ENCODE assay signal across 8 cellular contexts in the genomic region with DNA sequence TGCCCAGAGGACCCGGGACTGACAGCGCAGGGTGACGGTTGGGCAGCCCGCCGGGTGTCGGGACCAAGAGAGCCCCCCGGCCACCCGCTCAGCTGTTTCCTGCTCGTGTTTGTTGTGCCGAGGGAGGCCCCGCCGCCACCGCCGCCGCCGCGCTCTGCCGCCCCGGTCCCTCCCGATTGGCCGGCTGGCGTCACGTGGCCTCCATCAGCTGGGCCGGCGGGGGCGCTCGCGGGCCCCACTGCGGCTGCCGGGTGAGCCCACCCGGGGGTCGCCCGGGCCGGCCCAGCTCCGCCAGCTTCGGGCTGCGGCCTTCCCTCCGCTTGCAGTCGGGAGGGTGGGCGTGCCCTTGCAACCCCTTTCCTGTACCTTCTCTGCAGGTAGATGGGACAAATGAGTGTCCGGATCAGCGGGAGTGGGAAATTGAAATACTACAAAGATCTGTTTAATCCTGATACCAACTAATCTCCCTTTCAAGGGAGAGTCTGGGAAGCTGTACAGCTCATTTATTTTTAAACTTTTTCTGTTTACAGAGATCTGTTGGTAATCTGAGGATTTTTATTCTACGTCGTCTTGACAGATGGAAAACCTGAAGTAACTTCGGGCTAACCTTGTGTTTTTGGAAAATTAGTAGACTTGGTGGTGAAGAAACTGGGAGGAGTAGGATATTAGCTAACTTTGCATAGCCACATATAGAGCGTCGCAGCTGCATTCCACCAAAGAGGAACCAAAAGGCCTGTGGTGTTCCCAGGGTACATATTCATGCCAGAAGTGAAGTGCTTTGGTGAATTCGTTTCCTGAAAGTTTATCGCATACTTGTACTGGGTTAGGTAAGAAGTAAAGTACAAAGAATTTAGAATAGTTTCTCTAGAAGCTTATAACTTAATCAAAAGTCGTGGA. TPM values are rescaled to one million over a fixed set of nuclear protein-coding genes. Genes with fewer than 3 reads are reported as not detected.
DNase-seq lines count a peak whose midpoint lies in the region; ATAC-seq and TF ChIP-seq lines count a peak whose summit lies in the region.

No MANE protein-coding gene starts in this region.

- H3K4me3 ChIP-seq in HL-60 (replicated peaks; ENCODE audit: insufficient read depth, low read length) = peak overlapping the region; percentile 83
- peak overlapping the region; percentile 75 to 83 for H3K4me3 ChIP-seq in Panc1 (ENCODE audit: low read depth in 2 of 2, low read length in 2 of 2)

- in situ Hi-C loops in Panc1 (cut with HindIII; ENCODE audit: low pct_unique_long_range_greater_than_20kb, low sequenced_read_pairs) = no loop called here

- no peaks in the 10 kb centered on the region for H3K27me3 ChIP-seq in HL-60 (ENCODE audit: insufficient read depth, poor library complexity, severe bottlenecking)
- no peaks in the 10 kb centered on the region; the same call in 1 of the 2 replicates for H3K27me3 ChIP-seq in Panc1 (ENCODE audit: control insufficient read depth, insufficient read depth, low read length)

- H3K4me1 ChIP-seq in Panc1 (ENCODE audit: control insufficient read depth, insufficient read depth, low read length) = peaks cover 32% of the 10 kb centered on the region

- ATAC-seq in GM19035 (IDR thresholded peaks at IDR 0.05; ENCODE audit: unreplicated experiment) (peak; percentile 23), Panc1 (peak; percentile 59)
- peak; percentile 21 to 46 for ATAC-seq in natural killer cell treated with Interleukin-12 subunit alpha and Interleukin-12 subunit beta and Interleukin-15 and Interleukin-18, amount 100 ng/mL, for 72 hours
- ATAC-seq in stimulated activated naive CD8-positive, alpha-beta T cell treated with anti-CD3 and anti-CD28 coated beads, Interleukin-15, Interleukin-2, amounts not matched to agents 100 U/mL and 50 U/mL, for 24 hours = no peak

- BruUV-seq in Panc1 (replicated peaks; lab: Mats Ljungman, UMichigan) = no TSS peak

- DNase-seq in AG09319 (ENCODE audit: extremely low read depth, low read depth) (peak; percentile 14), HL-60 (ENCODE audit: low read depth in 1 of 2, low spot score in 1 of 2) (peak; percentile 56 to 79), Panc1 (ENCODE audit: low read depth, low spot score) (no peak), fibroblast of peridontal ligament (ENCODE audit: extremely low read depth) (peak; percentile 38)
- DNase-seq in activated T-helper 2 cell treated with anti-CD3 and anti-CD28 coated beads, Interferon-gamma antibody, Interleukin-2, Interleukin-4, amounts not matched to agents 10 μg/mL and 5 μg/mL and 100 μg/mL, durations not matched to agents 14 hours and 24 hours and 36 hours (ENCODE audit: low spot score) = peak; percentile 76
- peak; percentile 86 for DNase-seq in natural killer cell treated with Interleukin-12 subunit alpha and Interleukin-12 subunit beta and Interleukin-15 and Interleukin-18, amount 100 ng/mL, for 72 hours (ENCODE audit: low spot score)
- DNase-seq in stimulated activated naive CD8-positive, alpha-beta T cell treated with anti-CD3 and anti-CD28 coated beads, Interleukin-15, Interleukin-2, amounts not matched to agents 100 U/mL and 50 U/mL, for 24 hours = peak; percentile 84

- peak overlapping the region; percentile 84 for H3K27ac ChIP-seq in HL-60 (replicated peaks)
- peak overlapping the region; percentile 77 for H3K27ac ChIP-seq in Panc1 (ENCODE audit: low read length)

- peaks cover 33% of the 10 kb centered on the region for H3K36me3 Mint-ChIP-seq in activated T-helper 2 cell treated with anti-CD3 and anti-CD28 coated beads, Interferon-gamma antibody, Interleukin-2, Interleukin-4, amounts not matched to agents 10 μg/mL and 5 μg/mL and 100 μg/mL, durations not matched to agents 14 hours and 24 hours and 36 hours (ENCODE audit: low read depth)
- H3K36me3 Mint-ChIP-seq in natural killer cell treated with Interleukin-12 subunit alpha and Interleukin-12 subunit beta and Interleukin-15 and Interleukin-18, amount 100 ng/mL, for 72 hours = peaks cover 4% of the 10 kb centered on the region

- no peaks in the 10 kb centered on the region for H3K27me3 Mint-ChIP-seq in activated T-helper 2 cell treated with anti-CD3 and anti-CD28 coated beads, Interferon-gamma antibody, Interleukin-2, Interleukin-4, amounts not matched to agents 10 μg/mL and 5 μg/mL and 100 μg/mL, durations not matched to agents 14 hours and 24 hours and 36 hours (ENCODE audit: low read depth)
- no peaks in the 10 kb centered on the region for H3K27me3 Mint-ChIP-seq in natural killer cell treated with Interleukin-12 subunit alpha and Interleukin-12 subunit beta and Interleukin-15 and Interleukin-18, amount 100 ng/mL, for 72 hours

- peak overlapping the region; percentile 71 for H3K4me3 Mint-ChIP-seq in activated T-helper 2 cell treated with anti-CD3 and anti-CD28 coated beads, Interferon-gamma antibody, Interleukin-2, Interleukin-4, amounts not matched to agents 10 μg/mL and 5 μg/mL and 100 μg/mL, durations not matched to agents 14 hours and 24 hours and 36 hours (ENCODE audit: low read depth)
- H3K4me3 Mint-ChIP-seq in natural killer cell treated with Interleukin-12 subunit alpha and Interleukin-12 subunit beta and Interleukin-15 and Interleukin-18, amount 100 ng/mL, for 72 hours = peak overlapping the region; percentile 87

- POLR2A ChIA-PET in Panc1 (lab: Charles Lee) = interaction anchor here (0.5 to 0.7 kb wide), 4 partner anchors 14 to 44 kb away, joined by 3 to 6 read pairs (median 4); no protein-coding TSS in a partner anchor

- TF ChIP-seq CTCF in AG09319 (IDR thresholded peaks at IDR 0.05; ENCODE audit: low read depth, low read length) (peak; percentile 27), HL-60 (IDR thresholded peaks at IDR 0.05; ENCODE audit: insufficient read depth, low read length) (no peak), Panc1 (IDR thresholded peaks at IDR 0.05) (peak; percentile 90)

- intact Hi-C loops in Panc1 (cut with micrococcal nuclease; ENCODE audit: unreplicated experiment) = no loop called here
- intact Hi-C loops in activated T-helper 2 cell treated with anti-CD3 and anti-CD28 coated beads, Interferon-gamma antibody, Interleukin-2, Interleukin-4, amounts not matched to agents 10 μg/mL and 5 μg/mL and 100 μg/mL, durations not matched to agents 14 hours and 24 hours and 36 hours (cut with micrococcal nuclease) = loop anchor here (2.0 to 10.0 kb wide), 5 partner anchors 79 to 1174 kb away; no protein-coding TSS in a partner anchor

- H3K9me3 Mint-ChIP-seq in activated T-helper 2 cell treated with anti-CD3 and anti-CD28 coated beads, Interferon-gamma antibody, Interleukin-2, Interleukin-4, amounts not matched to agents 10 μg/mL and 5 μg/mL and 100 μg/mL, durations not matched to agents 14 hours and 24 hours and 36 hours = no peaks in the 10 kb centered on the region
- no peaks in the 10 kb centered on the region for H3K9me3 Mint-ChIP-seq in natural killer cell treated with Interleukin-12 subunit alpha and Interleukin-12 subunit beta and Interleukin-15 and Interleukin-18, amount 100 ng/mL, for 72 hours

- H3K27ac Mint-ChIP-seq in activated T-helper 2 cell treated with anti-CD3 and anti-CD28 coated beads, Interferon-gamma antibody, Interleukin-2, Interleukin-4, amounts not matched to agents 10 μg/mL and 5 μg/mL and 100 μg/mL, durations not matched to agents 14 hours and 24 hours and 36 hours = peak overlapping the region; percentile 59
- peak overlapping the region; percentile 66 to 93 for H3K27ac Mint-ChIP-seq in natural killer cell treated with Interleukin-12 subunit alpha and Interleukin-12 subunit beta and Interleukin-15 and Interleukin-18, amount 100 ng/mL, for 72 hours

- no peaks in the 10 kb centered on the region for H3K9me3 ChIP-seq in Panc1 (ENCODE audit: control insufficient read depth, insufficient read depth, low read depth, low read length)

- peaks cover 34% of the 10 kb centered on the region for H3K4me1 Mint-ChIP-seq in activated T-helper 2 cell treated with anti-CD3 and anti-CD28 coated beads, Interferon-gamma antibody, Interleukin-2, Interleukin-4, amounts not matched to agents 10 μg/mL and 5 μg/mL and 100 μg/mL, durations not matched to agents 14 hours and 24 hours and 36 hours (ENCODE audit: low read depth)
- peaks cover 39 to 46% of the 10 kb centered on the region in 2 donors for H3K4me1 Mint-ChIP-seq in natural killer cell treated with Interleukin-12 subunit alpha and Interleukin-12 subunit beta and Interleukin-15 and Interleukin-18, amount 100 ng/mL, for 72 hours (ENCODE audit: low read depth in 2 of 2)

- CTCF ChIA-PET in Panc1 (lab: Charles Lee) = interaction anchor here (0.7 to 1.0 kb wide), 2 partner anchors 16 to 305 kb away, joined by 6 to 12 read pairs; no protein-coding TSS in a partner anchor

- H3K36me3 ChIP-seq in Panc1 (ENCODE audit: control insufficient read depth, insufficient read depth, low read length) = peaks cover 9% of the 10 kb centered on the region

RNA-seq across cellular contexts. Expression of gene YPEL5, which starts 1.2 kb away (rescaled TPM):
- 66.4 TPM for total RNA-seq in Panc1 (2021; ENCODE audit: unreplicated experiment)
- polyA plus RNA-seq in Panc1 (2012; ENCODE audit: insufficient read length) = 63.8 TPM
- total RNA-seq in activated T-helper 2 cell treated with anti-CD3 and anti-CD28 coated beads, Interferon-gamma antibody, Interleukin-2, Interleukin-4, amounts not matched to agents 10 μg/mL and 5 μg/mL and 100 μg/mL, durations not matched to agents 14 hours and 24 hours and 36 hours = 24.1 and 27.8 TPM in 2 replicates
- 10 to 100 TPM; 23.4 to 37.7 TPM for total RNA-seq in natural killer cell treated with Interleukin-12 subunit alpha and Interleukin-12 subunit beta and Interleukin-15 and Interleukin-18, amount 100 ng/mL, for 72 hours
